13 cellular contexts compared by ENCODE assay signal in the genomic region with DNA sequence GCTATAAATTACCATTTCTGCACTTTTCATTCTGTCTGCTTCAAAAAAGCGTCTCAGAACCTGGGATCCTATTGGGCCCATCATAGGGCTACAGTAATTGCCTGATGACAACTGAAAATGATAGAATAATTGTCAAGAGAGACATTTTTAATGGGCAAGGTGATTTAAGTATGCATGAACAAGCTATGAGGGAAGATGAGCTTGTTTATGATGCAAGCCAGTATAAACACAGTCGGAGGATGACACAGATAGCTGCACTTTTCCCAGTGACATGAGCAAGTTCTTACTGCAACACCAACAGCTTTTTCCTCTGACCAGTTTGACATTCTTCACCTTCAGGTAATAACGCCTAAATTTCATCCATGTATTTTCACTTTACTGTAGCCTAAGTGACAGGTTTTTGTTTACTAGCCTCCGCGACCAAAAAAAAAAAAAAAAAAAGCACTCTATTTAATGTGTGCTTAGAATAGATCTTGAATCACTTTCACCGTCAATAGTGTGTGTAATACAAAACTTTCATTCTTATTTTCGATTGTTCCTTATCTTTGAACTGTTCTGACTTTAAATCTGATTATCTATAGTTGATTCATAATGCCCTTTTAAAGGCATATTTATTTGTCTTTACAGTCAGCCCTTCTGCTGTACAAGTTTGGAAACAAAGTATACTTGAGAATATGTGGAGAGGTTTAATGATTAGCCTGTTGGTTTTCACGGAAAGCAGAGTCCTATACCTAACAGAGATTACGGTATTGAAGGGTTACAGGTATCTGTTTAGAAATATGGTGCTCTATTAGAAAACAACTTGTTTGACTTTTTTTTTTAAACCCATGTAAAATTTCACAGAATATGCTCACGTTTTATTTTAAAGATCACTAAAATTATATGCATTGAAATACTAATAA. TPM values are rescaled to one million over a fixed set of nuclear protein-coding genes. Genes with fewer than 3 reads are reported as not detected.
A peak's percentile ranks its signal among the peaks of the same experiment; 100 is the strongest.
DNase-seq lines count a peak whose midpoint lies in the region; ATAC-seq, FAIRE-seq and TF ChIP-seq lines count a peak whose summit lies in the region.
"Had no signal": no experiment of that assay in that cellular context is flagged by ENCODE, and none has a peak within 500 bp of the region (broad histone marks: within the 10 kb centered on the region; RNA-seq: fewer than 3 reads in every experiment).

No MANE protein-coding gene starts in this region.

- H3K36me3 ChIP-seq in HEK293 (ENCODE audit: control insufficient read depth in 2 of 2, insufficient read depth in 1 of 2, low read length in 2 of 2) (no peaks in the 10 kb centered on the region), keratinocyte (ENCODE audit: control insufficient read depth in 2 of 2, extremely low read depth in 1 of 2, insufficient read depth in 2 of 2, low read length in 2 of 2) (no peaks in the 10 kb centered on the region), smooth muscle cell (ENCODE audit: low read depth) (no peaks in the 10 kb centered on the region)

- H2AFZ ChIP-seq in keratinocyte (ENCODE audit: control insufficient read depth, low read length): peak overlapping the region; percentile 37
- H2AFZ ChIP-seq in smooth muscle cell (ENCODE audit: low read depth): no peak overlapping the region

- no peaks in the 10 kb centered on the region for H3K79me2 ChIP-seq in keratinocyte (ENCODE audit: control insufficient read depth, insufficient read depth, low read length)
- no peaks in the 10 kb centered on the region for H3K79me2 ChIP-seq in smooth muscle cell (ENCODE audit: low read depth)

- no peak for ATAC-seq in HG03565 (IDR thresholded peaks at IDR 0.05; ENCODE audit: unreplicated experiment)
- ATAC-seq: activated naive CD4-positive, alpha-beta T cell treated with anti-CD3 and anti-CD28 coated beads, Interleukin-2, amount 50 U/mL, for 72 hours had no signal

- H3K27ac Mint-ChIP-seq in MCF 10A (ENCODE audit: low read depth, unreplicated experiment): no peak overlapping the region
- H3K27ac Mint-ChIP-seq: activated naive CD4-positive, alpha-beta T cell treated with anti-CD3 and anti-CD28 coated beads, Interleukin-2, amount 50 U/mL, for 72 hours had no signal

- no peak for DNase-seq in keratinocyte (ENCODE audit: low read depth, low spot score)
- DNase-seq in smooth muscle cell (lab: John Stamatoyannopoulos, UW; ENCODE audit: unreplicated experiment): no peak
- no peak for DNase-seq in MCF 10A (ENCODE audit: unreplicated experiment)
- DNase-seq in NCI-H2081 treated with DMSO at 0.1 percent for 48 hours (lab: John Stamatoyannopoulos, UW): no peak
- DNase-seq: glutamatergic neuron; midbrain; stimulated activated CD8-positive, alpha-beta memory T cell treated with anti-CD3 and anti-CD28 coated beads, Interleukin-4, amount 100 ng/mL, for 48 hours; T1000 had no signal

- H3K27ac ChIP-seq in HEK293 (ENCODE audit: extremely low read depth, low read depth, low read length) (peak overlapping the region; percentile 58), keratinocyte (ENCODE audit: control insufficient read depth, insufficient read depth, low read length) (no peak overlapping the region), smooth muscle cell (ENCODE audit: low read depth) (no peak overlapping the region)

- CTCF ChIA-PET in HEK293 (lab: Yijun Ruan, JAX) (interaction anchor here (0.5 to 2.6 kb wide), 4 partner anchors 9 to 314 kb away, joined by 3 to 13 read pairs (median 4); no protein-coding TSS in a partner anchor), MCF 10A (lab: Yijun Ruan, JAX) (interaction anchor here (1.2 kb wide), 1 partner anchor 9 kb away, joined by 3 read pairs; no protein-coding TSS in a partner anchor)

- 72% methylated on average over 10 of the region's 10 CpGs for WGBS in smooth muscle cell (ENCODE audit: low lambda C conversion rate)

- no peak overlapping the region for H3K9ac ChIP-seq in keratinocyte (ENCODE audit: control insufficient read depth, extremely low read depth, insufficient read depth, low read length)
- no peak overlapping the region for H3K9ac ChIP-seq in smooth muscle cell (ENCODE audit: low read depth)

- no peaks in the 10 kb centered on the region for H3F3A ChIP-seq in smooth muscle cell (ENCODE audit: low read depth)

- no peaks in the 10 kb centered on the region for H4K20me1 ChIP-seq in keratinocyte (ENCODE audit: control insufficient read depth, extremely low read depth, insufficient read depth, low read length)
- no peaks in the 10 kb centered on the region for H4K20me1 ChIP-seq in smooth muscle cell (ENCODE audit: low read depth)

- no peak overlapping the region for H3K4me3 Mint-ChIP-seq in MCF 10A (ENCODE audit: unreplicated experiment)

- H3K27me3 Mint-ChIP-seq in MCF 10A (ENCODE audit: insufficient read depth, unreplicated experiment): peaks cover 15% of the 10 kb centered on the region

- no peaks in the 10 kb centered on the region for H3K36me3 Mint-ChIP-seq in MCF 10A (ENCODE audit: insufficient read depth, unreplicated experiment)
- H3K36me3 Mint-ChIP-seq: activated naive CD4-positive, alpha-beta T cell treated with anti-CD3 and anti-CD28 coated beads, Interleukin-2, amount 50 U/mL, for 72 hours had no signal

- H3K4me2 ChIP-seq in keratinocyte (ENCODE audit: control insufficient read depth, extremely low read depth, insufficient read depth, low read depth, low read length) (peak overlapping the region; percentile 74), smooth muscle cell (no peak overlapping the region)

- FAIRE-seq in keratinocyte (lab: Jason Lieb, UNC): peak; percentile 65
- FAIRE-seq: D721Med had no signal

- H3K9me3 ChIP-seq in HEK293 (ENCODE audit: control insufficient read depth, insufficient read depth, low read depth, low read length): no peaks in the 10 kb centered on the region
- no peaks in the 10 kb centered on the region for H3K9me3 ChIP-seq in keratinocyte (ENCODE audit: control insufficient read depth, low read depth, low read length)
- no peaks in the 10 kb centered on the region for H3K9me3 ChIP-seq in smooth muscle cell (replicated peaks; ENCODE audit: low read depth)

- peaks cover 33% of the 10 kb centered on the region for H3K4me1 ChIP-seq in HEK293 (ENCODE audit: control insufficient read depth, insufficient read depth, low read length)
- peaks cover 26% of the 10 kb centered on the region for H3K4me1 ChIP-seq in keratinocyte (ENCODE audit: control insufficient read depth, extremely low read depth, insufficient read depth, low read length)
- H3K4me1 ChIP-seq in smooth muscle cell (ENCODE audit: low read depth): peaks cover 5% of the 10 kb centered on the region

- H3K27me3 ChIP-seq in keratinocyte (ENCODE audit: control insufficient read depth, extremely low read depth, insufficient read depth, low read length): no peaks in the 10 kb centered on the region
- H3K27me3 ChIP-seq in smooth muscle cell (ENCODE audit: low read depth): no peaks in the 10 kb centered on the region

- no peaks in the 10 kb centered on the region for H3K9me3 Mint-ChIP-seq in MCF 10A (ENCODE audit: unreplicated experiment)
- H3K9me3 Mint-ChIP-seq: activated naive CD4-positive, alpha-beta T cell treated with anti-CD3 and anti-CD28 coated beads, Interleukin-2, amount 50 U/mL, for 72 hours had no signal

- H3K4me1 Mint-ChIP-seq in MCF 10A (ENCODE audit: insufficient read depth, unreplicated experiment): no peaks in the 10 kb centered on the region

- TF ChIP-seq CTCF in HEK293 (tag by site-specific recombination; IDR thresholded peaks at IDR 0.05): no peak
- no peak for TF ChIP-seq CTCF in keratinocyte (optimal IDR thresholded peaks at IDR 0.05 in 1 of 3, IDR thresholded peaks at IDR 0.05 in 1 of 3, conservative IDR thresholded peaks at IDR 0.05 in 1 of 3; ENCODE audit: extremely low read depth in 1 of 3, insufficient read depth in 2 of 3, low read length in 3 of 3)
- no peak for TF ChIP-seq CTCF in smooth muscle cell (IDR thresholded peaks at IDR 0.05; ENCODE audit: borderline replicate concordance, insufficient read depth, poor library complexity, severe bottlenecking)
- TF ChIP-seq CTCF in MCF 10A (IDR thresholded peaks at IDR 0.05; ENCODE audit: unreplicated experiment): no peak

- BruUV-seq in MCF 10A (replicated peaks; lab: Mats Ljungman, UMichigan): no TSS peak

- POLR2A ChIA-PET in HEK293 (lab: Yijun Ruan, JAX): interaction anchor here (0.7 to 1.5 kb wide), 3 partner anchors 244 to 331 kb away, joined by 3 to 12 read pairs (median 4); no protein-coding TSS in a partner anchor
- POLR2A ChIA-PET in MCF 10A (lab: Yijun Ruan, JAX): no interaction called here

- H3K9me1 ChIP-seq in keratinocyte (ENCODE audit: control insufficient read depth, extremely low read depth, insufficient read depth, low read length): no peaks in the 10 kb centered on the region

- H3K4me3 ChIP-seq in HEK293 (ENCODE audit: low read depth, low read length) (peak overlapping the region; percentile 40), keratinocyte (ENCODE audit: control insufficient read depth in 2 of 3, extremely low read depth in 1 of 3, insufficient read depth in 2 of 3, low read depth in 1 of 3, low read length in 3 of 3) (peak overlapping the region in 1 of 3 experiments; percentile 29), smooth muscle cell (peak overlapping the region; percentile 49)

- intact Hi-C loops in MCF 10A (cut with micrococcal nuclease): no loop called here

- dilution Hi-C loops in keratinocyte (cut with MboI; ENCODE audit: extremely low pct_ligation_motif_present, low sequenced_read_pairs): no loop called here

TF ChIP-seq in HEK293, 187 proteins besides CTCF, POLR2A, EP300 and RAD21 (continues in another document):
- TF ChIP-seq ZSCAN30 (tag by site-specific recombination; IDR thresholded peaks at IDR 0.05): no peak

RNA-seq across cellular contexts. Expression of gene FOXP2, which starts 1.7 kb away (rescaled TPM):
- 24.1 TPM for polyA plus RNA-seq in PFSK-1 (2012; ENCODE audit: insufficient read length, low read depth)
- 0.85 to 1.4 TPM (median 0.98 TPM) in 3 replicates for polyA plus RNA-seq in keratinocyte
- polyA plus RNA-seq in keratinocyte (2011; ENCODE audit: low read depth): 1.2 TPM
- polyA plus RNA-seq in keratinocyte (2011; cell fraction: cytosol; rRNA removed): 0.60 TPM in 2 replicates
- polyA plus RNA-seq in keratinocyte (2011; cell fraction: nucleus; rRNA removed): 1.2 and 1.3 TPM in 2 replicates
- 0.34 and 2.0 TPM in 2 replicates for polyA plus RNA-seq in keratinocyte (2012; ENCODE audit: low replicate concordance)
- polyA minus RNA-seq in keratinocyte: 2.4 to 5.7 TPM (median 3.2 TPM) in 3 replicates
- polyA minus RNA-seq in keratinocyte (2011; cell fraction: cytosol; rRNA and poly(A)+ RNA removed): not detected
- 3.6 and 4.7 TPM in 2 replicates for polyA minus RNA-seq in keratinocyte (2011; cell fraction: nucleus; rRNA and poly(A)+ RNA removed)
- total RNA-seq in smooth muscle cell: 0.63 and 1.1 TPM in 2 replicates
- polyA plus RNA-seq in smooth muscle cell: 0.86 and 0.97 TPM in 2 replicates
- total RNA-seq in MCF 10A (2022): not detected in 2 replicates
- total RNA-seq: activated naive CD4-positive, alpha-beta T cell treated with anti-CD3 and anti-CD28 coated beads, Interleukin-2, amount 50 U/mL, for 72 hours had no signal
